Comparison of ENCODE assay signal across 8 cellular contexts in the genomic region with DNA sequence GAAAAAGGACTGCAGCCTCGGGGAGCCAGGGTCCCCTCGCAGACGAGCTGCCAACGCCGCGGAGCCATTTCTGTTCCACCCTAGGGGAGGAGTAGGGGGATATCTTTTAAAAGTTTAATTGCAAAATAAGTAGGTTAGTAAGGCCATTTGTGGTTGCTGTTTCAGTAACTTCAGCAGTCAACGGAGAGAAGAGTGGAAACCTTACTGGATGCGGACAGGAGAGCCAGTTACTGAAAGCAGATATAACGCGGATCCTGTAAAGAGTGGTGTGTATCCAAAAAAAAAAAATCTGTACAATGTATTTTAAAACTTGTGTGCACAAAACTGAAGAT. TPM values are rescaled to one million over a fixed set of nuclear protein-coding genes. Genes with fewer than 3 reads are reported as not detected.
DNase-seq lines count a peak whose midpoint lies in the region; ATAC-seq, FAIRE-seq and TF ChIP-seq lines count a peak whose summit lies in the region.

No MANE protein-coding gene starts in this region.

- H3K4me1 ChIP-seq in A549, result peaks cover 10% of the 10 kb centered on the region
- no peaks in the 10 kb centered on the region for H3K4me1 ChIP-seq in body of pancreas

- H3K9me3 ChIP-seq in A549 (no peaks in the 10 kb centered on the region), body of pancreas (no peaks in the 10 kb centered on the region)

- H3K27ac Mint-ChIP-seq in mesothelial cell of epicardium, result peak overlapping the region; percentile 98

- H3K27ac ChIP-seq in A549 (peak overlapping the region; percentile 90), HL-60 (replicated peaks) (peak overlapping the region; percentile 70), body of pancreas (peak overlapping the region; percentile 86 to 100 (median 88))

- POLR2A ChIA-PET in A549 (lab: Yijun Ruan, JAX), result interaction anchor here (0.7 to 4.7 kb wide), 43 partner anchors 8 to 764 kb away, joined by 3 to 54 read pairs (median 6); no protein-coding TSS in a partner anchor

- DNase-seq in A549 (ENCODE audit: low read depth in 1 of 2, low spot score in 1 of 2), result no peak
- no peak for DNase-seq in HL-60 (ENCODE audit: low read depth in 1 of 2, low spot score in 1 of 2)
- DNase-seq in body of pancreas, result no peak
- no peak for DNase-seq in mesothelial cell of epicardium (ENCODE audit: low spot score in 2 of 2, unreplicated experiment in 2 of 2)
- DNase-seq in NCI-H69 (lab: John Stamatoyannopoulos, UW), result no peak
- no peak for DNase-seq in DMS153 treated with DMSO at 0.1 percent for 48 hours (lab: John Stamatoyannopoulos, UW; ENCODE audit: unreplicated experiment)
- DNase-seq in stimulated activated naive CD4-positive, alpha-beta T cell treated with Interleukin-2 at 50 U/mL for 16 hours (lab: John Stamatoyannopoulos, UW), result no peak

- TF ChIP-seq EP300 in A549 (IDR thresholded peaks at IDR 0.05), result no peak

- CTCF ChIA-PET in A549 (lab: Yijun Ruan, JAX), result interaction anchor here (0.6 to 3.2 kb wide), 10 partner anchors 8 to 788 kb away, joined by 3 to 18 read pairs (median 4); no protein-coding TSS in a partner anchor

- H3K36me3 ChIP-seq in body of pancreas (replicated peaks in 1 of 2; ENCODE audit: insufficient read depth in 1 of 2, low read depth in 2 of 2), result peaks cover 0 to 2% of the 10 kb centered on the region in 2 donors

- no peaks in the 10 kb centered on the region for H3K9me3 Mint-ChIP-seq in mesothelial cell of epicardium

- TF ChIP-seq CTCF in A549 (IDR thresholded peaks at IDR 0.05) (no peak), HL-60 (IDR thresholded peaks at IDR 0.05; ENCODE audit: insufficient read depth, low read length) (no peak), body of pancreas (IDR thresholded peaks at IDR 0.05) (no peak), mesothelial cell of epicardium (IDR thresholded peaks at IDR 0.05; ENCODE audit: unreplicated experiment) (no peak)

- H3K4me1 Mint-ChIP-seq in mesothelial cell of epicardium, result peaks cover 62% of the 10 kb centered on the region

- under 1% methylated on average over 10 of the region's 10 CpGs for WGBS in A549 (ENCODE audit: missing lambda C conversion rate)
- WGBS in body of pancreas, 2 donors, result 3 to 5% methylated on average over 10 of the region's 10 CpGs

- ATAC-seq in A549, result no peak
- no peak for ATAC-seq in body of pancreas
- no peak for ATAC-seq in GM18498 (IDR thresholded peaks at IDR 0.05; ENCODE audit: unreplicated experiment)

- TF ChIP-seq POLR2A in A549 (IDR thresholded peaks at IDR 0.05; ENCODE audit: low read length) (no peak), body of pancreas (IDR thresholded peaks at IDR 0.05) (no peak)

- intact Hi-C loops in body of pancreas (cut with DNase I), result no loop called here

- no peak for FAIRE-seq in A549 (lab: Jason Lieb, UNC)

- H3K4me3 Mint-ChIP-seq in mesothelial cell of epicardium, result peak overlapping the region; percentile 99

- no peak for TF ChIP-seq RAD21 in A549 (conservative IDR thresholded peaks at IDR 0.05 in 1 of 2, IDR thresholded peaks at IDR 0.05 in 1 of 2)

- H3K4me2 ChIP-seq in A549, result peak overlapping the region; percentile 75

- H3K27me3 ChIP-seq in HL-60 (ENCODE audit: insufficient read depth, poor library complexity, severe bottlenecking) (no peaks in the 10 kb centered on the region), body of pancreas (no peaks in the 10 kb centered on the region)

- peak overlapping the region; percentile 62 for H3K4me3 ChIP-seq in A549
- peak overlapping the region; percentile 84 for H3K4me3 ChIP-seq in HL-60 (replicated peaks; ENCODE audit: insufficient read depth, low read length)
- H3K4me3 ChIP-seq in body of pancreas, result peak overlapping the region; percentile 38 to 64

- no peaks in the 10 kb centered on the region for H3K27me3 Mint-ChIP-seq in mesothelial cell of epicardium (ENCODE audit: low read depth)

- H3K36me3 Mint-ChIP-seq in mesothelial cell of epicardium, result peaks cover 9% of the 10 kb centered on the region

TF ChIP-seq in A549, 52 proteins besides CTCF, POLR2A, EP300 and RAD21:
- TF ChIP-seq PHF8 (IDR thresholded peaks at IDR 0.05; ENCODE audit: borderline replicate concordance, low read depth) (peak; percentile 3; the same call in 1 of the 2 replicates), HOXB5 (CRISPR knock-in tag; IDR thresholded peaks at IDR 0.05) (peak; percentile 58; the same call in 1 of the 2 replicates), FOSL2 (IDR thresholded peaks at IDR 0.05) (no peak), FOSL2 (CRISPR knock-in tag; IDR thresholded peaks at IDR 0.05) (no peak)

RNA-seq across cellular contexts. Expression of gene BTG1, which starts 0.8 kb away (rescaled TPM):
- polyA plus RNA-seq in A549 (2011; rRNA removed), result 138 and 215 TPM in 2 replicates
- polyA plus RNA-seq in A549 (2012; cell fraction: cytosol; rRNA removed), result 40.4 and 47.2 TPM in 2 replicates
- polyA plus RNA-seq in A549 (2012; cell fraction: nucleus; rRNA removed), result 10.9 and 12.1 TPM in 2 replicates
- polyA plus RNA-seq in A549 (2017; fragmentation: RNase III; extraction: RNeasy Plus Mini Kit Qiagen cat#74134 plus additional on column Dnase treatment), result 21.0 to 30.6 TPM (median 29.4 TPM) in 3 replicates
- polyA minus RNA-seq in A549 (2011; rRNA and poly(A)+ RNA removed), result 228 and 293 TPM in 2 replicates
- 10 to 100 TPM; 48.5 to 53.7 TPM for total RNA-seq in body of pancreas
- 68.1 to 71.5 TPM (median 71.0 TPM) in 3 replicates for total RNA-seq in mesothelial cell of epicardium
